ENCODE assay signal across 13 cellular contexts in the genomic region with DNA sequence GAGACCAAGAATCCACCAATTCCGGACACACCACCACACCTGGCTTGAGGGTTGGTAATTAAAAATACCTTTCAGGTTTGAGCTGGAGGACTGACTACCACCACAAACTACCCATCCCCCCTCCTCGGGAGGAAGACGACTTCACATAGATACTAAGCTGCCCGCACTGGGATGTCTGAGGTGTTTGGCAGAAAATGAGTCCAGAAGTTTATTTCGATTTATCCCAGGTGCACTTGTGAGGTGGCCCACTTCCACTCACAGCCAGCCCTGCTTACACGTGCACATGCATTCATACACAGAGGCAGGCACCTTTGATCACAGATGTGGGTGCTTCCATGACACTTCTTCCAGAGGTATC.
DNase-seq lines count a peak whose midpoint lies in the region; ATAC-seq and TF ChIP-seq lines count a peak whose summit lies in the region.
"Had no signal": no experiment of that assay in that cellular context is flagged by ENCODE, and none has a peak within 500 bp of the region (broad histone marks: within the 10 kb centered on the region; RNA-seq: fewer than 3 reads in every experiment).

No MANE protein-coding gene starts in this region.

- H3K4me3 Mint-ChIP-seq in activated CD4-positive, alpha-beta T cell treated with anti-CD3 and anti-CD28 coated beads, Interleukin-2, amount 10 ng/mL, durations not matched to agents 7 days and 5 days, result peak overlapping the region; percentile 42
- H3K4me3 Mint-ChIP-seq in T-helper 1 cell treated with Interleukin-12 subunit alpha and Interleukin-12 subunit beta and Interleukin-4 antibody, amounts not matched to agents 30 μg/mL and 1 μg/mL, for 36 hours, result peak overlapping the region; percentile 64
- peak overlapping the region; percentile 65 for H3K4me3 Mint-ChIP-seq in natural killer cell
- H3K4me3 Mint-ChIP-seq: type B pancreatic cell had no signal

- CTCF ChIA-PET in activated CD4-positive, alpha-beta T cell treated with anti-CD3 and anti-CD28 coated beads, Interleukin-2, amount 10 ng/mL, durations not matched to agents 7 days and 5 days (lab: Charles Lee), result interaction anchor here (0.6 kb wide), 1 partner anchor 1665 kb away, joined by 3 read pairs; no protein-coding TSS in a partner anchor

- no peak overlapping the region for H3K27ac Mint-ChIP-seq in activated CD4-positive, alpha-beta T cell treated with anti-CD3 and anti-CD28 coated beads, Interleukin-2, amount 10 ng/mL, durations not matched to agents 7 days and 5 days
- H3K27ac Mint-ChIP-seq in T-helper 1 cell treated with Interleukin-12 subunit alpha and Interleukin-12 subunit beta and Interleukin-4 antibody, amounts not matched to agents 30 μg/mL and 1 μg/mL, for 36 hours, result no peak overlapping the region
- peak overlapping the region; percentile 69 to 78 for H3K27ac Mint-ChIP-seq in natural killer cell
- H3K27ac Mint-ChIP-seq: type B pancreatic cell had no signal

- peaks cover 14% of the 10 kb centered on the region for H3K4me1 Mint-ChIP-seq in activated CD4-positive, alpha-beta T cell treated with anti-CD3 and anti-CD28 coated beads, Interleukin-2, amount 10 ng/mL, durations not matched to agents 7 days and 5 days
- H3K4me1 Mint-ChIP-seq in T-helper 1 cell treated with Interleukin-12 subunit alpha and Interleukin-12 subunit beta and Interleukin-4 antibody, amounts not matched to agents 30 μg/mL and 1 μg/mL, for 36 hours (ENCODE audit: low read depth), result peaks cover 12% of the 10 kb centered on the region
- peaks cover 36 to 43% of the 10 kb centered on the region in 2 donors for H3K4me1 Mint-ChIP-seq in natural killer cell

- peak; percentile 3 for ATAC-seq in HG02623 (IDR thresholded peaks at IDR 0.05; ENCODE audit: unreplicated experiment)
- ATAC-seq in natural killer cell, result peak in 2 of 3 donors; percentile 11 to 41
- ATAC-seq in HG03025 (IDR thresholded peaks at IDR 0.05; ENCODE audit: low FRiP score, unreplicated experiment), result no peak
- ATAC-seq: A549 had no signal

- DNase-seq in activated CD4-positive, alpha-beta T cell treated with anti-CD3 and anti-CD28 coated beads, Interleukin-2, amount 10 ng/mL, durations not matched to agents 7 days and 5 days, result peak; percentile 6
- DNase-seq in activated CD4-positive, alpha-beta T cell treated with anti-CD3 and anti-CD28 coated beads, Interleukin-2, amount 50 U/mL, for 1 hour, result no peak
- no peak for DNase-seq in natural killer cell
- no peak for DNase-seq in CD1c-positive myeloid dendritic cell (ENCODE audit: extremely low spot score)
- DNase-seq in NCI-H2029 (lab: John Stamatoyannopoulos, UW), result no peak
- DNase-seq: DMS79, NCI-H146, WERI-Rb-1 had no signal

- intact Hi-C loops in natural killer cell (cut with micrococcal nuclease), result no loop called here

- H3K27me3 Mint-ChIP-seq in activated CD4-positive, alpha-beta T cell treated with anti-CD3 and anti-CD28 coated beads, Interleukin-2, amount 10 ng/mL, durations not matched to agents 7 days and 5 days, result peaks cover 28% of the 10 kb centered on the region
- peaks cover 29% of the 10 kb centered on the region for H3K27me3 Mint-ChIP-seq in T-helper 1 cell treated with Interleukin-12 subunit alpha and Interleukin-12 subunit beta and Interleukin-4 antibody, amounts not matched to agents 30 μg/mL and 1 μg/mL, for 36 hours (ENCODE audit: low read depth)
- H3K27me3 Mint-ChIP-seq in natural killer cell (ENCODE audit: low read depth in 2 of 2), result peaks cover 11 to 19% of the 10 kb centered on the region in 2 donors

- H3K9me3 Mint-ChIP-seq in activated CD4-positive, alpha-beta T cell treated with anti-CD3 and anti-CD28 coated beads, Interleukin-2, amount 10 ng/mL, durations not matched to agents 7 days and 5 days, result no peaks in the 10 kb centered on the region
- no peaks in the 10 kb centered on the region for H3K9me3 Mint-ChIP-seq in T-helper 1 cell treated with Interleukin-12 subunit alpha and Interleukin-12 subunit beta and Interleukin-4 antibody, amounts not matched to agents 30 μg/mL and 1 μg/mL, for 36 hours
- peaks cover 0 to 3% of the 10 kb centered on the region in 2 donors for H3K9me3 Mint-ChIP-seq in natural killer cell

- POLR2A ChIA-PET in activated CD4-positive, alpha-beta T cell treated with anti-CD3 and anti-CD28 coated beads, Interleukin-2, amount 10 ng/mL, durations not matched to agents 7 days and 5 days (lab: Charles Lee), result no interaction called here

- H3K36me3 Mint-ChIP-seq in activated CD4-positive, alpha-beta T cell treated with anti-CD3 and anti-CD28 coated beads, Interleukin-2, amount 10 ng/mL, durations not matched to agents 7 days and 5 days (ENCODE audit: low read depth), result no peaks in the 10 kb centered on the region
- no peaks in the 10 kb centered on the region for H3K36me3 Mint-ChIP-seq in T-helper 1 cell treated with Interleukin-12 subunit alpha and Interleukin-12 subunit beta and Interleukin-4 antibody, amounts not matched to agents 30 μg/mL and 1 μg/mL, for 36 hours (ENCODE audit: low read depth)
- no peaks in the 10 kb centered on the region for H3K36me3 Mint-ChIP-seq in natural killer cell
- H3K36me3 Mint-ChIP-seq: type B pancreatic cell had no signal

- TF ChIP-seq CTCF in natural killer cell (IDR thresholded peaks at IDR 0.05), result no peak

Comparison
In these comparisons a context has a peak if more than half of its experiments do, and no peak if none do; other contexts are left out.
1. H3K27ac Mint-ChIP-seq: peak in natural killer cell (2 of 2); none in activated CD4-positive, alpha-beta T cell treated with anti-CD3 and anti-CD28 coated beads, Interleukin-2, amount 10 ng/mL, durations not matched to agents 7 days and 5 days (single experiment) and T-helper 1 cell treated with Interleukin-12 subunit alpha and Interleukin-12 subunit beta and Interleukin-4 antibody, amounts not matched to agents 30 μg/mL and 1 μg/mL, for 36 hours (single experiment).
2. Peak in every context shown above with its lines, with median percentiles within 50 percentile points of each other: H3K4me3 Mint-ChIP-seq.